In genomic region chr10:62733654-62734293, GRCh38 we compare ENCODE assay signal across 10 cellular contexts.
DNase-seq lines count a peak whose midpoint lies in the region; ATAC-seq and TF ChIP-seq lines count a peak whose summit lies in the region.
"Had no signal": no experiment of that assay in that cellular context is flagged by ENCODE, and none has a peak within 500 bp of the region (broad histone marks: within the 10 kb centered on the region; RNA-seq: fewer than 3 reads in every experiment).

No MANE protein-coding gene starts in this region.

- ATAC-seq in DND-41 (ENCODE audit: insufficient read depth, low read depth) = peak; percentile 51; the same call in 1 of the 3 replicates
- peak; percentile 6 for ATAC-seq in GM21515 (IDR thresholded peaks at IDR 0.05; ENCODE audit: unreplicated experiment)
- ATAC-seq in heart left ventricle = peak; percentile 75 to 91 (median 82)
- ATAC-seq: K562 had no signal

- peaks cover 2% of the 10 kb centered on the region for H3K27me3 ChIP-seq in DND-41 (ENCODE audit: insufficient read depth, low read length, poor library complexity)
- no peaks in the 10 kb centered on the region for H3K27me3 ChIP-seq in Loucy (ENCODE audit: insufficient read depth, low read length, poor library complexity, severe bottlenecking)
- H3K27me3 ChIP-seq in heart left ventricle = peaks cover 0 to 5% (median 0%) of the 10 kb centered on the region in 9 donors

- DNase-seq in DND-41 = no peak
- DNase-seq in heart left ventricle = peak in 2 of 5 donors; percentile 40 to 66
- no peak for DNase-seq in GDM1 (lab: John Stamatoyannopoulos, UW)
- DNase-seq in posterior vena cava (ENCODE audit: low spot score) = no peak
- DNase-seq in NCI-H1436 (lab: John Stamatoyannopoulos, UW) = no peak
- no peak for DNase-seq in DMS79 (lab: John Stamatoyannopoulos, UW)
- DNase-seq: occipital lobe had no signal

- H3K9me3 ChIP-seq in DND-41 (ENCODE audit: insufficient read depth, low read length, severe bottlenecking) (no peaks in the 10 kb centered on the region), Loucy (ENCODE audit: insufficient read depth, low read depth, low read length) (no peaks in the 10 kb centered on the region), heart left ventricle (no peaks in the 10 kb centered on the region)

- H3K36me3 ChIP-seq in DND-41 (ENCODE audit: insufficient read depth, low read length) (no peaks in the 10 kb centered on the region), Loucy (ENCODE audit: insufficient read depth, low read length) (no peaks in the 10 kb centered on the region), heart left ventricle (no peaks in the 10 kb centered on the region)

- no peak for TF ChIP-seq POLR2A in heart left ventricle (IDR thresholded peaks at IDR 0.05)

- no peak overlapping the region for H3K9ac ChIP-seq in DND-41 (ENCODE audit: low read depth, low read length)
- H3K9ac ChIP-seq in Loucy (ENCODE audit: low read depth, low read length, poor library complexity, severe bottlenecking) = no peak overlapping the region

- H3K27ac ChIP-seq in DND-41 (ENCODE audit: low read length) (no peak overlapping the region), heart left ventricle (peak overlapping the region in 1 of 12 donors; percentile 49)

- H3K4me3 ChIP-seq in DND-41 (ENCODE audit: low read depth in 1 of 2, low read length in 2 of 2) (no peak overlapping the region), Loucy (ENCODE audit: low read length, poor library complexity, severe bottlenecking) (no peak overlapping the region), heart left ventricle (no peak overlapping the region)
- H3K4me3 ChIP-seq: K562 had no signal

- H3F3A ChIP-seq in Loucy (ENCODE audit: low read depth) = no peaks in the 10 kb centered on the region

- H3K79me2 ChIP-seq in DND-41 (ENCODE audit: insufficient read depth, low read length) = no peaks in the 10 kb centered on the region
- H3K79me2 ChIP-seq in Loucy (ENCODE audit: insufficient read depth, low read length) = no peaks in the 10 kb centered on the region

- no peak for TF ChIP-seq CTCF in DND-41 (IDR thresholded peaks at IDR 0.05; ENCODE audit: borderline replicate concordance, extremely low read depth, low read length, poor library complexity, severe bottlenecking)
- TF ChIP-seq CTCF in Loucy (conservative IDR thresholded peaks at IDR 0.05; ENCODE audit: low read length) = no peak
- no peak for TF ChIP-seq CTCF in heart left ventricle (IDR thresholded peaks at IDR 0.05)

- H3K4me2 ChIP-seq in DND-41 (ENCODE audit: insufficient read depth, low read length) (no peak overlapping the region), Loucy (ENCODE audit: low read depth, low read length, poor library complexity, severe bottlenecking) (peak overlapping the region; percentile 30)

- H2AFZ ChIP-seq in DND-41 (ENCODE audit: low read depth, low read length) = no peak overlapping the region
- no peak overlapping the region for H2AFZ ChIP-seq in Loucy (ENCODE audit: low read length)

- intact Hi-C loops in heart left ventricle (cut with DNase I) = no loop called here
- intact Hi-C loops in posterior vena cava (cut with DNase I) = no loop called here

- no peaks in the 10 kb centered on the region for H4K20me1 ChIP-seq in DND-41 (ENCODE audit: insufficient read depth, low read length)
- no peaks in the 10 kb centered on the region for H4K20me1 ChIP-seq in Loucy (ENCODE audit: insufficient read depth, low read length, poor library complexity, severe bottlenecking)

- 44 to 63% (median 50%) methylated on average over 4 of the region's 4 CpGs for WGBS in heart left ventricle, 4 donors

- H3K4me1 ChIP-seq in DND-41 (ENCODE audit: insufficient read depth, low read length) (no peaks in the 10 kb centered on the region), Loucy (ENCODE audit: insufficient read depth, low read length, poor library complexity, severe bottlenecking) (peaks cover 8% of the 10 kb centered on the region), heart left ventricle (peaks cover 0 to 27% (median 0%) of the 10 kb centered on the region in 12 donors)

- H3K9me2 ChIP-seq in Loucy (replicated peaks; ENCODE audit: low read depth, low read length) = no peaks in the 10 kb centered on the region

Comparison
In these comparisons a context has a peak if more than half of its experiments do, and no peak if none do; other contexts are left out.
1. ATAC-seq: peak in every context shown above with its lines; median percentile 82 in heart left ventricle; 51 in DND-41; 6 in GM21515.